9 cellular contexts compared by ENCODE assay signal in the genomic region with DNA sequence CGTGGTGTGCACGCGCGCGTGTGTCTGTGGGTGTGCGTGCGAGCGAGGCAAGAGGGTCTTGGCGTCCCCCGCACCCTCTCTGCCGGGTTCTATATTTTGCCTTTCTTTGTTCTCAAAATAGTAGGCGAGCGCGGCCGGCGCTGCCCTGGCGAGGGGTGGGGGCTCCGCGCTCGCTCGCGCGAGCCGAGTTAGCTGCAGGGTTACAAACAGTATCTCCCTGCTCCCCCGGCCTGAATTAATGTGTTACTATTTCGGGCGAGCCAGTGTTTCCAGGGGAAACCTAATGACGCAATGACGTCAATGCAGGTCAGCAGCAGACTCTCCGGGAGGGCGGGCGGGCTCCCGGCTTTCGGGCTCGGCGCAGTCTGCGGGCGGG.
DNase-seq lines count a peak whose midpoint lies in the region; ATAC-seq and TF ChIP-seq lines count a peak whose summit lies in the region.
"Had no signal": no experiment of that assay in that cellular context is flagged by ENCODE, and none has a peak within 500 bp of the region (broad histone marks: within the 10 kb centered on the region; RNA-seq: fewer than 3 reads in every experiment).

No MANE protein-coding gene starts in this region.

- TF ChIP-seq CTCF in heart right ventricle (IDR thresholded peaks at IDR 0.05) (no peak), parathyroid adenoma (IDR thresholded peaks at IDR 0.05) (no peak)

- peak overlapping the region; percentile 98 for H2AFZ ChIP-seq in parathyroid adenoma

- H3K36me3 Mint-ChIP-seq in activated T-helper 1 cell treated with anti-CD3 and anti-CD28 coated beads, Interleukin-12 subunit alpha, Interleukin-12 subunit beta, Interleukin-2, Interleukin-4 antibody, amounts not matched to agents 30 ng/mL and 10 ng/mL and 1 ng/mL, durations not matched to agents 14 hours and 24 hours and 36 hours (ENCODE audit: low read depth) = no peaks in the 10 kb centered on the region

- no peaks in the 10 kb centered on the region for H3K9me3 Mint-ChIP-seq in activated T-helper 1 cell treated with anti-CD3 and anti-CD28 coated beads, Interleukin-12 subunit alpha, Interleukin-12 subunit beta, Interleukin-2, Interleukin-4 antibody, amounts not matched to agents 30 ng/mL and 10 ng/mL and 1 ng/mL, durations not matched to agents 14 hours and 24 hours and 36 hours

- intact Hi-C loops in activated T-helper 1 cell treated with anti-CD3 and anti-CD28 coated beads, Interleukin-12 subunit alpha, Interleukin-12 subunit beta, Interleukin-2, Interleukin-4 antibody, amounts not matched to agents 30 ng/mL and 10 ng/mL and 1 ng/mL, durations not matched to agents 14 hours and 24 hours and 36 hours (cut with micrococcal nuclease) = no loop called here
- intact Hi-C loops in heart right ventricle (cut with DNase I) = no loop called here

- H3K27me3 Mint-ChIP-seq in activated T-helper 1 cell treated with anti-CD3 and anti-CD28 coated beads, Interleukin-12 subunit alpha, Interleukin-12 subunit beta, Interleukin-2, Interleukin-4 antibody, amounts not matched to agents 30 ng/mL and 10 ng/mL and 1 ng/mL, durations not matched to agents 14 hours and 24 hours and 36 hours (ENCODE audit: insufficient read depth) = peaks cover 62% of the 10 kb centered on the region

- WGBS in heart right ventricle, 2 donors = 0% methylated on average over 34 to 38 of the region's 38 CpGs

- H3K4me3 Mint-ChIP-seq in activated T-helper 1 cell treated with anti-CD3 and anti-CD28 coated beads, Interleukin-12 subunit alpha, Interleukin-12 subunit beta, Interleukin-2, Interleukin-4 antibody, amounts not matched to agents 30 ng/mL and 10 ng/mL and 1 ng/mL, durations not matched to agents 14 hours and 24 hours and 36 hours = peak overlapping the region; percentile 71

- peaks cover 15 to 100% (median 99%) of the 10 kb centered on the region in 7 donors for H3K27me3 ChIP-seq in heart right ventricle
- H3K27me3 ChIP-seq in parathyroid adenoma (ENCODE audit: control insufficient read depth, insufficient read depth, low read length) = no peaks in the 10 kb centered on the region

- H3K4me3 ChIP-seq in heart right ventricle (peak overlapping the region; percentile 14 to 53 (median 45)), parathyroid adenoma (ENCODE audit: low read depth, low read length) (peak overlapping the region; percentile 49)

- no peaks in the 10 kb centered on the region for H3K9me3 ChIP-seq in heart right ventricle
- H3K9me3 ChIP-seq in parathyroid adenoma (ENCODE audit: control insufficient read depth, low read length) = no peaks in the 10 kb centered on the region

- H3K27ac ChIP-seq in heart right ventricle (no peak overlapping the region), parathyroid adenoma (no peak overlapping the region)
- H3K27ac ChIP-seq: C4-2B had no signal

- H3K36me3 ChIP-seq in heart right ventricle = no peaks in the 10 kb centered on the region
- no peaks in the 10 kb centered on the region for H3K36me3 ChIP-seq in parathyroid adenoma (ENCODE audit: control insufficient read depth, insufficient read depth, low read length)

- ATAC-seq in heart right ventricle = peak in 6 of 8 donors; percentile 5 to 53 (median 37)

- peaks cover 22% of the 10 kb centered on the region for H3K4me1 Mint-ChIP-seq in activated T-helper 1 cell treated with anti-CD3 and anti-CD28 coated beads, Interleukin-12 subunit alpha, Interleukin-12 subunit beta, Interleukin-2, Interleukin-4 antibody, amounts not matched to agents 30 ng/mL and 10 ng/mL and 1 ng/mL, durations not matched to agents 14 hours and 24 hours and 36 hours (ENCODE audit: low read depth)

- H3K4me1 ChIP-seq in heart right ventricle = peaks cover 6 to 26% (median 19%) of the 10 kb centered on the region in 9 donors
- peaks cover 2% of the 10 kb centered on the region for H3K4me1 ChIP-seq in parathyroid adenoma

- peak overlapping the region; percentile 80 for H3K4me2 ChIP-seq in parathyroid adenoma (ENCODE audit: low read length)

- H3K79me2 ChIP-seq in parathyroid adenoma = no peaks in the 10 kb centered on the region

- H3K9ac ChIP-seq in parathyroid adenoma = no peak overlapping the region

- no peak overlapping the region for H3K27ac Mint-ChIP-seq in activated T-helper 1 cell treated with anti-CD3 and anti-CD28 coated beads, Interleukin-12 subunit alpha, Interleukin-12 subunit beta, Interleukin-2, Interleukin-4 antibody, amounts not matched to agents 30 ng/mL and 10 ng/mL and 1 ng/mL, durations not matched to agents 14 hours and 24 hours and 36 hours

- DNase-seq in NCI-H82 (lab: John Stamatoyannopoulos, UW) (peak; percentile 72), NCI-H82 treated with DMSO at 0.1 percent for 48 hours (lab: John Stamatoyannopoulos, UW; ENCODE audit: unreplicated experiment) (no peak), NCI-H1930 (lab: John Stamatoyannopoulos, UW) (peak; percentile 65 to 69), heart right ventricle (no peak), HUDEP-2 (lab: John Stamatoyannopoulos, UW; ENCODE audit: unreplicated experiment in 76 of 76) (no peak)
- no peak for DNase-seq in activated T-helper 1 cell treated with anti-CD3 and anti-CD28 coated beads, Interleukin-12 subunit alpha, Interleukin-12 subunit beta, Interleukin-2, Interleukin-4 antibody, amounts not matched to agents 30 ng/mL and 10 ng/mL and 1 ng/mL, durations not matched to agents 14 hours and 24 hours and 36 hours (ENCODE audit: low spot score)
- DNase-seq in NK-92 treated with Interleukin-12 subunit alpha and Interleukin-12 subunit beta, amount 100 ng/mL, for 24 hours (lab: John Stamatoyannopoulos, UW) = no peak

Comparison
In these comparisons a context has a peak if more than half of its experiments do, and no peak if none do; other contexts are left out.
1. DNase-seq: peak in NCI-H82 (single experiment) and NCI-H1930 (2 of 2); none in NCI-H82 treated with DMSO at 0.1 percent for 48 hours (single experiment), activated T-helper 1 cell treated with anti-CD3 and anti-CD28 coated beads, Interleukin-12 subunit alpha, Interleukin-12 subunit beta, Interleukin-2, Interleukin-4 antibody, amounts not matched to agents 30 ng/mL and 10 ng/mL and 1 ng/mL, durations not matched to agents 14 hours and 24 hours and 36 hours (single experiment), heart right ventricle (0 of 2), HUDEP-2 (0 of 76) and NK-92 treated with Interleukin-12 subunit alpha and Interleukin-12 subunit beta, amount 100 ng/mL, for 24 hours (single experiment).